ENCODE assay signal across 25 cellular contexts in the genomic region with DNA sequence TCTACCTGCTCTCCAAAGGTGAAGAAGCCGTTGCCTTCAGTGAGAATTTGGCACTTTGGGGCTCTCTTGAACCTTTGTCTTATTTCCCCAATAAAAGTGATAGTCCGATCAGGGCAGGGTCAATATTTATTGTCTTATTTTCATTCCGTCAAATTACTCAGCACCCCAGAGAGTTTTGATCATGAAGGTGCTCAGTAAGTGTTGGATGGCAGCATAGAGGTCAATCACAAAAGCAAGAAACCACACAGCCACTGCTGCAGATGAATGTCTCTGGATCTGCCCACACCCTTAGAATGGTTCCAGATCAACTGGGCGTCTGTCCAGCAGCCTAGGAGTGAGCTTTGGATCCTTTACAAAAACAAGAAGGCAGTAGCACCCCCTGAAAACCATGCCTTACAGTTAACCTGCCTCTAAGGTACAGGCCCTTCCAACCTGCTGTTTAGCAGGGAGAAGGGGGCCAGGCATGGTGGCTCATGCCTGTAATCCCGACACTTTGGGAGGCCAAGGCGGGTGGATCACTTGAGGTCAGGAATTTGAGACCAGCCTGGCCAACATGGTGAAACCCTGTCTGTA.
"Had no signal": no experiment of that assay in that cellular context is flagged by ENCODE, and none has a peak within 500 bp of the region (broad histone marks: within the 10 kb centered on the region; RNA-seq: fewer than 3 reads in every experiment).

No MANE protein-coding gene starts in this region.

- H3K4me3 Mint-ChIP-seq: activated CD4-positive, alpha-beta T cell treated with anti-CD3 and anti-CD28 coated beads, Interleukin-2, amount 10 ng/mL, durations not matched to agents 7 days and 5 days; activated CD8-positive, alpha-beta memory T cell treated with anti-CD3 and anti-CD28 coated beads, Interleukin-2, amount 10 ng/mL, durations not matched to agents 7 days and 5 days; activated CD8-positive, alpha-beta T cell treated with anti-CD3 and anti-CD28 coated beads for 36 hours; activated naive CD8-positive, alpha-beta T cell treated with anti-CD3 and anti-CD28 coated beads, Interleukin-2, amount 50 U/mL, for 24 hours; brain; mesothelial cell of epicardium; natural killer cell; stimulated activated effector memory CD8-positive, alpha-beta T cell treated with anti-CD3 and anti-CD28 coated beads, Interleukin-12 subunit alpha, Interleukin-12 subunit beta, amount 100 ng/mL, for 72 hours; stimulated activated naive CD8-positive, alpha-beta T cell treated with anti-CD3 and anti-CD28 coated beads, Interleukin-15, amount 100 ng/mL, for 72 hours had no signal

- H3K27me3 ChIP-seq: vagina had no signal

- H3K4me3 ChIP-seq: lower lobe of right lung, skin epidermis, vagina had no signal

- H3K27ac Mint-ChIP-seq: activated CD4-positive, alpha-beta T cell treated with anti-CD3 and anti-CD28 coated beads, Interleukin-2, amount 10 ng/mL, durations not matched to agents 7 days and 5 days; activated CD8-positive, alpha-beta memory T cell treated with anti-CD3 and anti-CD28 coated beads, Interleukin-2, amount 10 ng/mL, durations not matched to agents 7 days and 5 days; activated CD8-positive, alpha-beta T cell treated with anti-CD3 and anti-CD28 coated beads for 36 hours; activated naive CD8-positive, alpha-beta T cell treated with anti-CD3 and anti-CD28 coated beads, Interleukin-2, amount 50 U/mL, for 24 hours; mesothelial cell of epicardium; natural killer cell; progenitor cell of endocrine pancreas; stimulated activated effector memory CD8-positive, alpha-beta T cell treated with anti-CD3 and anti-CD28 coated beads, Interleukin-12 subunit alpha, Interleukin-12 subunit beta, amount 100 ng/mL, for 72 hours had no signal

- H3K36me3 ChIP-seq: lower lobe of right lung, vagina, WERI-Rb-1 had no signal

- DNase-seq: activated CD4-positive, alpha-beta T cell treated with anti-CD3 and anti-CD28 coated beads, Interleukin-2, amount 10 ng/mL, durations not matched to agents 7 days and 5 days; activated CD4-positive, CD25-positive, alpha-beta regulatory T cell treated with anti-CD3 and anti-CD28 coated beads, Interleukin-2, amount 50 U/mL, for 72 hours; activated CD8-positive, alpha-beta memory T cell treated with anti-CD3 and anti-CD28 coated beads, Interleukin-2, amount 10 ng/mL, durations not matched to agents 7 days and 5 days; activated CD8-positive, alpha-beta T cell treated with anti-CD3 and anti-CD28 coated beads for 36 hours; activated effector memory CD4-positive, alpha-beta T cell treated with anti-CD3 and anti-CD28 coated beads, Interleukin-2, amount 50 U/mL, for 16 hours; activated naive CD4-positive, alpha-beta T cell treated with anti-CD3 and anti-CD28 coated beads, Interleukin-2, amount 50 U/mL, for 16 hours; activated naive CD8-positive, alpha-beta T cell treated with anti-CD3 and anti-CD28 coated beads, Interleukin-2, amount 50 U/mL, for 24 hours; activated T-cell treated with anti-CD3 and anti-CD28 coated beads for 4 hours; caudate nucleus; effector memory CD4-positive, alpha-beta T cell; foreskin melanocyte; islet precursor cell; left colon; lower lobe of right lung; natural killer cell; stimulated activated CD4-positive, alpha-beta T cell treated with anti-CD3 and anti-CD28 coated beads, Interleukin-2, amount 100 ng/mL, for 24 hours; stimulated activated naive CD8-positive, alpha-beta T cell treated with anti-CD3 and anti-CD28 coated beads, Interleukin-15, amount 100 ng/mL, for 72 hours; trophoblast cell; WERI-Rb-1 had no signal

- H3K27ac ChIP-seq: lower lobe of right lung, vagina, WERI-Rb-1 had no signal

- H3K9me3 ChIP-seq: lower lobe of right lung, vagina had no signal

- H3K9me3 Mint-ChIP-seq: activated CD4-positive, alpha-beta T cell treated with anti-CD3 and anti-CD28 coated beads, Interleukin-2, amount 10 ng/mL, durations not matched to agents 7 days and 5 days; activated CD8-positive, alpha-beta T cell treated with anti-CD3 and anti-CD28 coated beads for 36 hours; activated naive CD8-positive, alpha-beta T cell treated with anti-CD3 and anti-CD28 coated beads, Interleukin-2, amount 50 U/mL, for 24 hours; natural killer cell; stimulated activated effector memory CD8-positive, alpha-beta T cell treated with anti-CD3 and anti-CD28 coated beads, Interleukin-12 subunit alpha, Interleukin-12 subunit beta, amount 100 ng/mL, for 72 hours; stimulated activated naive CD8-positive, alpha-beta T cell treated with anti-CD3 and anti-CD28 coated beads, Interleukin-15, amount 100 ng/mL, for 72 hours had no signal

- H3K27me3 Mint-ChIP-seq: activated CD8-positive, alpha-beta memory T cell treated with anti-CD3 and anti-CD28 coated beads, Interleukin-2, amount 10 ng/mL, durations not matched to agents 7 days and 5 days; activated CD8-positive, alpha-beta T cell treated with anti-CD3 and anti-CD28 coated beads for 36 hours had no signal

- H3K4me1 Mint-ChIP-seq: activated CD4-positive, alpha-beta T cell treated with anti-CD3 and anti-CD28 coated beads, Interleukin-2, amount 10 ng/mL, durations not matched to agents 7 days and 5 days; activated CD8-positive, alpha-beta memory T cell treated with anti-CD3 and anti-CD28 coated beads, Interleukin-2, amount 10 ng/mL, durations not matched to agents 7 days and 5 days; natural killer cell; stimulated activated effector memory CD8-positive, alpha-beta T cell treated with anti-CD3 and anti-CD28 coated beads, Interleukin-12 subunit alpha, Interleukin-12 subunit beta, amount 100 ng/mL, for 72 hours had no signal

- H3K36me3 Mint-ChIP-seq: activated CD8-positive, alpha-beta memory T cell treated with anti-CD3 and anti-CD28 coated beads, Interleukin-2, amount 10 ng/mL, durations not matched to agents 7 days and 5 days; mesothelial cell of epicardium; natural killer cell; stimulated activated effector memory CD8-positive, alpha-beta T cell treated with anti-CD3 and anti-CD28 coated beads, Interleukin-12 subunit alpha, Interleukin-12 subunit beta, amount 100 ng/mL, for 72 hours had no signal
